In the genomic region with DNA sequence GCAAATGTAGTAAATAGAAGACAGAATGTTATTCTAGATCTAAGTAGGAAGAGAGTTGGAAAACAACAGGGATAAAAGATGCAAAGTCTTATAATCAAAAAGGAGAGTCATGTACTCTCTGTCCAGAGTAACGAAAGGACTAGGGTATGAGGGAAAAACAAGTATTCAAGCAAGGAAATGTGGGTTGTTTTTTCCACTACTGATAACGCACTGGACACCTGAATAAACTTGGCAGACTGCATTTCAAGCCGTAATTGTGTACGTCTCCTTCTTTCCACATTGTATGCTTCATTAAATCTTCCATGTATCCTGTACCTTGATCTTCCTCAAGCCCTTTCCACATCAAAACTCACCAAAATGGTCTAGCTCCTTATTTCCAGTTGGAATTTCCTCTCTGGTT, we compare ENCODE assay signal across 12 cellular contexts.
"Had no signal": no experiment of that assay in that cellular context is flagged by ENCODE, and none has a peak within 500 bp of the region (broad histone marks: within the 10 kb centered on the region; RNA-seq: fewer than 3 reads in every experiment).

No MANE protein-coding gene starts in this region.

- H3K27ac Mint-ChIP-seq: activated naive CD4-positive, alpha-beta T cell treated with anti-CD3 and anti-CD28 coated beads, Interleukin-2, amount 50 U/mL, for 72 hours had no signal

- H3K27ac ChIP-seq: gastroesophageal sphincter, ovary, tibial artery, vagina had no signal

- DNase-seq: activated effector memory CD4-positive, alpha-beta T cell treated with anti-CD3 and anti-CD28 coated beads, Interleukin-2, amount 50 U/mL, for 16 hours; anterior cingulate cortex; kidney; left ventricle myocardium superior; ovary; small intestine; tibial artery had no signal

- H3K4me3 Mint-ChIP-seq: neural crest cell had no signal

- ATAC-seq: gastroesophageal sphincter had no signal

- H3K9me3 ChIP-seq: vagina had no signal

- H3K4me3 ChIP-seq: gastroesophageal sphincter, ovary, tibial artery, vagina had no signal

- H3K27me3 ChIP-seq: gastroesophageal sphincter, ovary, tibial artery, vagina had no signal

- FAIRE-seq: bronchial epithelial cell, kidney, small intestine had no signal

- H3K4me1 Mint-ChIP-seq: neural crest cell had no signal

- H3K36me3 ChIP-seq: ovary, vagina had no signal

- H3K4me1 ChIP-seq: gastroesophageal sphincter, tibial artery had no signal
